13 cellular contexts compared by ENCODE assay signal in the genomic region with DNA sequence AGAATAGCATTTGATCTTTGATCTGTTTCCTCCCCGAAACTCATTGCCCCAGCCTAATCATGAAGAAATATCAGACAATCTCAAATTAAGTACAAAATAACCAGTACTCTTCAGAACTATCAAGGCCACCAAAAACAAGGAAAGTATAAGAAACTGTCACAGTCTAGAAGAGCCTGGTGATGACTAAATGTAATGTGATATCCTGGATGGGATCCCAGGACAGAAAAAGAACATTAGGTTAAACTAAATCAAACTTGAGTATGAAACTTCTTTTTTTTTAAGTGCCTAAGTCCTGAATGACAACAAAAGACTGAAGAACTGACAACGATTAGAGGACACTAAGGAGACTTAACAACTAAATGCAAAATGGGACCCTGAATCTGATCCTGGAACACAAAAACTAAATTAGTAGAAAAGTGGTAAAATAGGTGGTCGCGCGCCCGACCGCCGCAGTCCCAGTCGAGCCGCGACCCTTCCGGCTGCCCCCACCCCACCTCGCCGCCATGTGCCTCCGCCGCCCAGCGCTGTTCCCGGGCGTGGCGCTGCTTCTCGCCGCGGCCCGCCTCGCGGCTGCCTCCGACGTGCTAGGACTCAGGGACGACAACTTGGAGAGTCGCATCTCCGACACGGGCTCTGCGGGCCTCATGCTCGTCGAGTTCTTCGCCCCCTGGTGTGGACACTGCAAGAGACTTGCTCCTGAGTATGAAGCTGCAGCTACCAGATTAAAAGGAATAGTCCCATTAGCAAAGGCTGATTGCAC. TPM values are rescaled to one million over a fixed set of nuclear protein-coding genes. Genes with fewer than 3 reads are reported as not detected.
DNase-seq lines count a peak whose midpoint lies in the region; ATAC-seq and TF ChIP-seq lines count a peak whose summit lies in the region.
"Had no signal": no experiment of that assay in that cellular context is flagged by ENCODE, and none has a peak within 500 bp of the region (broad histone marks: within the 10 kb centered on the region; RNA-seq: fewer than 3 reads in every experiment).

No MANE protein-coding gene starts in this region.

- H3K9me3 ChIP-seq in AG04450 (ENCODE audit: control insufficient read depth, insufficient read depth, low read length) (no peaks in the 10 kb centered on the region; the same call in 1 of the 2 replicates), fibroblast of lung (ENCODE audit: control insufficient read depth, insufficient read depth, low read depth, low read length) (no peaks in the 10 kb centered on the region), osteoblast (ENCODE audit: low read depth, low read length) (no peaks in the 10 kb centered on the region)
- H3K9me3 ChIP-seq: stomach had no signal

- H3K4me2 ChIP-seq in fibroblast of lung (ENCODE audit: extremely low read depth, insufficient read depth, low read length) (peak overlapping the region; percentile 40), osteoblast (ENCODE audit: insufficient read depth, low read length) (peak overlapping the region; percentile 65)

- TF ChIP-seq CTCF in AG04450 (IDR thresholded peaks at IDR 0.05; ENCODE audit: low read depth, low read length), result no peak
- TF ChIP-seq CTCF in fibroblast of lung (conservative IDR thresholded peaks at IDR 0.05 in 1 of 2, IDR thresholded peaks at IDR 0.05 in 1 of 2; ENCODE audit: low read depth in 1 of 2, low read length in 2 of 2), result no peak
- TF ChIP-seq CTCF in osteoblast (IDR thresholded peaks at IDR 0.05; ENCODE audit: extremely low read depth, low read depth, low read length), result no peak

- no peaks in the 10 kb centered on the region for H3K36me3 ChIP-seq in fibroblast of lung (ENCODE audit: control insufficient read depth, insufficient read depth, low read length)
- H3K36me3 ChIP-seq in osteoblast (ENCODE audit: insufficient read depth, low read length), result no peaks in the 10 kb centered on the region
- H3K36me3 ChIP-seq: stomach had no signal

- H3K4me1 ChIP-seq in fibroblast of lung (ENCODE audit: control insufficient read depth, extremely low read depth, insufficient read depth, low read length) (no peaks in the 10 kb centered on the region), osteoblast (ENCODE audit: insufficient read depth, low read length) (peaks cover 13% of the 10 kb centered on the region)

- POLR2A ChIA-PET in AG04450 (lab: Yijun Ruan, JAX), result no interaction called here

- peak overlapping the region; percentile 40 for H3K4me3 ChIP-seq in AG04450 (ENCODE audit: low read depth, low read length)
- H3K4me3 ChIP-seq in fibroblast of lung (replicated peaks in 1 of 4; ENCODE audit: control extremely low read depth in 1 of 4, insufficient read depth in 1 of 4, low read depth in 3 of 4, low read length in 4 of 4), result peak overlapping the region in 2 of 4 experiments; percentile 12 to 17
- peak overlapping the region; percentile 63 for H3K4me3 ChIP-seq in osteoblast (ENCODE audit: insufficient read depth, low read length)
- H3K4me3 ChIP-seq: lung had no signal

- H3K27ac ChIP-seq in AG04450 (ENCODE audit: low read depth, low read length), result no peak overlapping the region
- no peak overlapping the region for H3K27ac ChIP-seq in fibroblast of lung (ENCODE audit: insufficient read depth, low read length)
- no peak overlapping the region for H3K27ac ChIP-seq in osteoblast (ENCODE audit: low read depth, low read length)

- H2AFZ ChIP-seq in fibroblast of lung (ENCODE audit: low read length), result peak overlapping the region; percentile 25
- H2AFZ ChIP-seq in osteoblast (ENCODE audit: low read length), result peak overlapping the region; percentile 75

- H3K9ac ChIP-seq in fibroblast of lung (ENCODE audit: insufficient read depth, low read length), result no peak overlapping the region

- no peak for ATAC-seq in GM19452 (IDR thresholded peaks at IDR 0.05; ENCODE audit: unreplicated experiment)
- ATAC-seq: effector memory CD8-positive, alpha-beta T cell had no signal

- DNase-seq in AG04450 (ENCODE audit: low read depth, low spot score) (no peak), LHCN-M2 (ENCODE audit: low read depth) (peak; percentile 71), fibroblast of lung (ENCODE audit: low read depth in 2 of 2) (peak; percentile 57 to 85), osteoblast (ENCODE audit: insufficient read length, low spot score, missing footprints) (peak; percentile 67), NCI-H526 (lab: John Stamatoyannopoulos, UW) (no peak), CD1c-positive myeloid dendritic cell (ENCODE audit: extremely low spot score) (no peak), iPS-NIHi11 (ENCODE audit: low spot score) (no peak)
- DNase-seq: effector memory CD8-positive, alpha-beta T cell; GOT3; NCI-H2081; stomach had no signal

- H4K20me1 ChIP-seq in fibroblast of lung (ENCODE audit: control insufficient read depth, extremely low read depth, insufficient read depth, low read length), result no peaks in the 10 kb centered on the region
- no peaks in the 10 kb centered on the region for H4K20me1 ChIP-seq in osteoblast (ENCODE audit: insufficient read depth, low read length)

- CTCF ChIA-PET in AG04450 (lab: Charles Lee), result interaction anchor here (1.4 kb wide), 1 partner anchor 64 kb away, joined by 9 read pairs; a partner anchor contains a TSS

- H3K79me2 ChIP-seq in fibroblast of lung (ENCODE audit: control insufficient read depth, insufficient read depth, low read length) (peaks cover 5% of the 10 kb centered on the region), osteoblast (ENCODE audit: insufficient read depth, low read length) (peaks cover 9% of the 10 kb centered on the region)

- H3K27me3 ChIP-seq in AG04450 (ENCODE audit: control insufficient read depth, insufficient read depth, low read length) (no peaks in the 10 kb centered on the region), fibroblast of lung (ENCODE audit: control insufficient read depth, insufficient read depth, low read length) (no peaks in the 10 kb centered on the region), osteoblast (ENCODE audit: insufficient read depth, low read length) (no peaks in the 10 kb centered on the region)
- H3K27me3 ChIP-seq: stomach had no signal

RNA-seq across cellular contexts. Expression of a gene that starts 5.5 kb away (rescaled TPM):
- polyA plus RNA-seq in AG04450 (2011; rRNA removed), result 19.1 and 28.1 TPM in 2 replicates
- polyA minus RNA-seq in AG04450 (2011; rRNA and poly(A)+ RNA removed), result 9.2 and 14.6 TPM in 2 replicates
- 7.8 and 9.9 TPM in 2 replicates for total RNA-seq in LHCN-M2 (2014; rRNA removed)
- 3.4 TPM for polyA plus RNA-seq in LHCN-M2 (2012)
- total RNA-seq in fibroblast of lung, result 13.9 and 22.0 TPM in 2 replicates
- polyA plus RNA-seq in fibroblast of lung, result 11.3 and 23.8 TPM in 2 replicates
- 5.2 and 9.9 TPM in 2 replicates for polyA plus RNA-seq in fibroblast of lung (2012)
- 2.4 and 4.9 TPM in 2 replicates for polyA minus RNA-seq in fibroblast of lung (ENCODE audit: low replicate concordance)
- 22.8 and 23.6 TPM in 2 replicates for total RNA-seq in osteoblast

RNA-seq across cellular contexts. Expression of a gene that starts 47.3 kb away (rescaled TPM):
- 0.98 and 1.2 TPM in 2 replicates for polyA plus RNA-seq in AG04450 (2011; rRNA removed)
- 0.37 and 0.48 TPM in 2 replicates for polyA minus RNA-seq in AG04450 (2011; rRNA and poly(A)+ RNA removed)
- 0.38 and 2.1 TPM in 2 replicates for total RNA-seq in LHCN-M2 (2014; rRNA removed)
- 0.77 TPM for polyA plus RNA-seq in LHCN-M2 (2012)
- 1.3 and 2.8 TPM in 2 replicates for total RNA-seq in fibroblast of lung
- 1.2 and 2.0 TPM in 2 replicates for polyA plus RNA-seq in fibroblast of lung
- 1.1 and 2.4 TPM in 2 replicates for polyA plus RNA-seq in fibroblast of lung (2012)
- 0.27 TPM in 1 of 2 replicates, not detected in the other for polyA minus RNA-seq in fibroblast of lung (ENCODE audit: low replicate concordance)
- 2.7 and 3.6 TPM in 2 replicates for total RNA-seq in osteoblast

Comparison
In these comparisons a context has a peak if more than half of its experiments do, and no peak if none do; other contexts are left out.
1. DNase-seq: peak in LHCN-M2 (single experiment), fibroblast of lung (2 of 2) and osteoblast (single experiment); none in AG04450 (single experiment), NCI-H526 (0 of 2), CD1c-positive myeloid dendritic cell (single experiment) and iPS-NIHi11 (single experiment).